ENCODE assay signal across 9 cellular contexts in genomic region chr4:112472318-112472717, GRCh38. TPM values are rescaled to one million over a fixed set of nuclear protein-coding genes. Genes with fewer than 3 reads are reported as not detected.
"Had no signal": no experiment of that assay in that cellular context is flagged by ENCODE, and none has a peak within 500 bp of the region (broad histone marks: within the 10 kb centered on the region; RNA-seq: fewer than 3 reads in every experiment).

No MANE protein-coding gene starts in this region.

- DNase-seq: GDM1, GF-D8 had no signal

- ATAC-seq: GM12878 had no signal

- FAIRE-seq: G401.6, GM12878, GM12891, GM12892, GM18507, GM19239 had no signal

- H3K4me3 ChIP-seq: GM12878 had no signal

RNA-seq across cellular contexts. Expression of gene NEUROG2, which starts 43.7 kb away (rescaled TPM):
- total RNA-seq: G401 had no signal
